In the genomic region with DNA sequence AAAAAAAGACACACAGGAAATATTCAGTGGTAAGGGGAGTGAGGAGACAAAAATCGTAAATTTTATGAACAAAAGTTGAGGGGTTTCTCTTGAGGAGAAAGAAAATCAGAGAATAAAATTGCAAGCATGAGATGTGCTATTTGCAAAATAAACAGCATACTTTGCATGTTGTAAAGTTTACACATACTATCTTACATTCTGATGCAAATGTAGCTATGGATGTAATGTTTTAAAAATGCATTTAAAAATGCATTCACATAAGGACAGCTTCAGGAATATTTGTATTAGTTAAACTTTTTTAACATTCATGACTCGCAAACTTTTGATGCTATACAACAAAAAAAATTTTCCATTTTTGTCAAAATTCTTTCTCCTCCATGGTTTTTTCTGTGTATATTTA, we compare ENCODE assay signal across 24 cellular contexts.
"Had no signal": no experiment of that assay in that cellular context is flagged by ENCODE, and none has a peak within 500 bp of the region (broad histone marks: within the 10 kb centered on the region; RNA-seq: fewer than 3 reads in every experiment).

No MANE protein-coding gene starts in this region.

- H3K4me3 ChIP-seq: coronary artery, gastrocnemius medialis, heart left ventricle had no signal

- DNase-seq: activated CD4-positive, alpha-beta T cell treated with anti-CD3 and anti-CD28 coated beads for 1 hour; activated CD4-positive, alpha-beta T cell treated with anti-CD3 and anti-CD28 coated beads for 4 hours; activated CD4-positive, alpha-beta T cell treated with anti-CD3 and anti-CD28 coated beads, Interleukin-2, amount 10 ng/mL, durations not matched to agents 7 days and 5 days; activated CD4-positive, alpha-beta T cell treated with anti-CD3 and anti-CD28 coated beads, Interleukin-2, amount 50 U/mL, for 48 hours; activated CD8-positive, alpha-beta memory T cell treated with anti-CD3 and anti-CD28 coated beads for 24 hours; activated CD8-positive, alpha-beta T cell treated with anti-CD3 and anti-CD28 coated beads for 36 hours; activated effector memory CD4-positive, alpha-beta T cell treated with Interleukin-2 at 50 U/mL for 16 hours; activated naive CD4-positive, alpha-beta T cell treated with anti-CD3 and anti-CD28 coated beads for 36 hours; activated naive CD8-positive, alpha-beta T cell treated with anti-CD3 and anti-CD28 coated beads for 36 hours; activated naive CD8-positive, alpha-beta T cell treated with anti-CD3 and anti-CD28 coated beads, Interleukin-2, amount 50 U/mL, for 24 hours; activated T-cell treated with anti-CD3 and anti-CD28 coated beads, Interleukin-2, amount 50 U/mL, for 4 hours; anterior cingulate cortex; brain microvascular endothelial cell; effector CD8-positive, alpha-beta T cell; foreskin keratinocyte; gastrocnemius medialis; glutamatergic neuron; heart left ventricle; T-helper 2 cell had no signal

- H3K27ac ChIP-seq: brain microvascular endothelial cell, coronary artery, foreskin keratinocyte, gastrocnemius medialis, heart left ventricle had no signal

- FAIRE-seq: astrocyte, bronchial epithelial cell had no signal

- H3K27me3 ChIP-seq: brain microvascular endothelial cell, foreskin keratinocyte, gastrocnemius medialis, heart left ventricle had no signal

- ATAC-seq: activated CD8-positive, alpha-beta T cell treated with anti-CD3 and anti-CD28 coated beads for 36 hours; activated naive CD8-positive, alpha-beta T cell treated with anti-CD3 and anti-CD28 coated beads, Interleukin-2, amount 50 U/mL, for 24 hours; activated T-cell treated with anti-CD3 and anti-CD28 coated beads, Interleukin-2, amount 50 U/mL, for 4 hours; activated T-helper 17 cell treated with anti-CD3 and anti-CD28 coated beads, Interleukin-2, amount 50 U/mL, for 72 hours; esophagus mucosa; foreskin keratinocyte; gastrocnemius medialis; heart left ventricle had no signal

- H3K36me3 ChIP-seq: brain microvascular endothelial cell had no signal
